Comparison of ENCODE assay signal across 27 cellular contexts in genomic region chr15:95016511-95017219, GRCh38.
DNase-seq lines count a peak whose midpoint lies in the region; ATAC-seq and TF ChIP-seq lines count a peak whose summit lies in the region.
"Had no signal": no experiment of that assay in that cellular context is flagged by ENCODE, and none has a peak within 500 bp of the region (broad histone marks: within the 10 kb centered on the region; RNA-seq: fewer than 3 reads in every experiment).

No MANE protein-coding gene starts in this region.

- H3F3A ChIP-seq in PC-3 (ENCODE audit: low read length, unreplicated experiment) = peaks cover 9% of the 10 kb centered on the region

- TF ChIP-seq CTCF in left lung (IDR thresholded peaks at IDR 0.05) (no peak), vagina (IDR thresholded peaks at IDR 0.05) (no peak), PC-3 (conservative IDR thresholded peaks at IDR 0.05; ENCODE audit: low read depth, low read length) (no peak)
- no peak for TF ChIP-seq CTCF in activated CD8-positive, alpha-beta T cell treated with anti-CD3 and anti-CD28 coated beads for 36 hours (IDR thresholded peaks at IDR 0.05)

- H4K20me1 ChIP-seq in PC-3 (ENCODE audit: low read length) = no peaks in the 10 kb centered on the region

- H3K4me3 ChIP-seq in left lung = no peak overlapping the region
- no peak overlapping the region for H3K4me3 ChIP-seq in vagina
- no peak overlapping the region for H3K4me3 ChIP-seq in PC-3 (ENCODE audit: low read length)
- H3K4me3 ChIP-seq: colonic mucosa, upper lobe of left lung had no signal

- CTCF ChIA-PET in PC-3 (lab: Charles Lee) = no interaction called here
- CTCF ChIA-PET in activated CD8-positive, alpha-beta T cell treated with anti-CD3 and anti-CD28 coated beads for 36 hours (lab: Charles Lee) = no interaction called here

- no peaks in the 10 kb centered on the region for H3K36me3 ChIP-seq in left lung
- H3K36me3 ChIP-seq in vagina = no peaks in the 10 kb centered on the region
- H3K36me3 ChIP-seq in PC-3 (ENCODE audit: low read depth, low read length) = no peaks in the 10 kb centered on the region
- H3K36me3 ChIP-seq: colonic mucosa, upper lobe of left lung had no signal

- no peak overlapping the region for H3K9ac ChIP-seq in PC-3 (ENCODE audit: low read length)

- H3K9me3 ChIP-seq in left lung (no peaks in the 10 kb centered on the region), vagina (no peaks in the 10 kb centered on the region), PC-3 (ENCODE audit: low read length) (no peaks in the 10 kb centered on the region)
- H3K9me3 ChIP-seq: colonic mucosa, upper lobe of left lung had no signal

- no peaks in the 10 kb centered on the region for H3K4me1 Mint-ChIP-seq in activated CD8-positive, alpha-beta T cell treated with anti-CD3 and anti-CD28 coated beads for 36 hours (ENCODE audit: low read depth)
- H3K4me1 Mint-ChIP-seq: activated CD4-positive, alpha-beta T cell treated with anti-CD3 and anti-CD28 coated beads, Interleukin-2, amount 10 ng/mL, durations not matched to agents 7 days and 5 days; activated naive CD8-positive, alpha-beta T cell treated with anti-CD3 and anti-CD28 coated beads, Interleukin-2, amount 10 ng/mL, durations not matched to agents 7 days and 5 days; CD14-positive monocyte; IgD-negative memory B cell had no signal

- no peak overlapping the region for H3K4me2 ChIP-seq in PC-3 (ENCODE audit: low read length)

- H3K27ac Mint-ChIP-seq in activated CD8-positive, alpha-beta T cell treated with anti-CD3 and anti-CD28 coated beads for 36 hours = no peak overlapping the region
- H3K27ac Mint-ChIP-seq: activated CD4-positive, alpha-beta T cell treated with anti-CD3 and anti-CD28 coated beads, Interleukin-2, amount 10 ng/mL, durations not matched to agents 7 days and 5 days; activated naive CD8-positive, alpha-beta T cell treated with anti-CD3 and anti-CD28 coated beads, Interleukin-2, amount 10 ng/mL, durations not matched to agents 7 days and 5 days; activated T-helper 2 cell treated with anti-CD3 and anti-CD28 coated beads, Interferon-gamma antibody, Interleukin-2, Interleukin-4, amounts not matched to agents 10 μg/mL and 5 μg/mL and 100 μg/mL, durations not matched to agents 14 hours and 24 hours and 36 hours; CD14-positive monocyte; endodermal cell; IgD-negative memory B cell; progenitor cell of endocrine pancreas had no signal

- no peaks in the 10 kb centered on the region for H3K79me2 ChIP-seq in PC-3 (ENCODE audit: low read length)

- H3K9me3 Mint-ChIP-seq in activated CD8-positive, alpha-beta T cell treated with anti-CD3 and anti-CD28 coated beads for 36 hours = no peaks in the 10 kb centered on the region
- H3K9me3 Mint-ChIP-seq: activated CD4-positive, alpha-beta T cell treated with anti-CD3 and anti-CD28 coated beads, Interleukin-2, amount 10 ng/mL, durations not matched to agents 7 days and 5 days; activated naive CD8-positive, alpha-beta T cell treated with anti-CD3 and anti-CD28 coated beads, Interleukin-2, amount 10 ng/mL, durations not matched to agents 7 days and 5 days; activated T-helper 2 cell treated with anti-CD3 and anti-CD28 coated beads, Interferon-gamma antibody, Interleukin-2, Interleukin-4, amounts not matched to agents 10 μg/mL and 5 μg/mL and 100 μg/mL, durations not matched to agents 14 hours and 24 hours and 36 hours; CD14-positive monocyte had no signal

- no TSS peak for BruUV-seq in PC-3 (replicated peaks; lab: Mats Ljungman, UMichigan)

- no peak for TF ChIP-seq POLR2A in vagina (IDR thresholded peaks at IDR 0.05)

- H3K4me1 ChIP-seq in left lung = peaks cover 4 to 15% of the 10 kb centered on the region in 2 donors
- peaks cover 18% of the 10 kb centered on the region for H3K4me1 ChIP-seq in vagina
- peaks cover 21% of the 10 kb centered on the region for H3K4me1 ChIP-seq in PC-3 (ENCODE audit: insufficient read depth, low read length)
- H3K4me1 ChIP-seq: colonic mucosa had no signal

- peak overlapping the region; percentile 4 to 6 for H3K27ac ChIP-seq in left lung
- peak overlapping the region; percentile 15 for H3K27ac ChIP-seq in vagina
- no peak overlapping the region for H3K27ac ChIP-seq in PC-3 (ENCODE audit: low read length)
- H3K27ac ChIP-seq: colonic mucosa, HL-60, upper lobe of left lung had no signal

- H3K27me3 Mint-ChIP-seq in activated CD8-positive, alpha-beta T cell treated with anti-CD3 and anti-CD28 coated beads for 36 hours = no peaks in the 10 kb centered on the region
- H3K27me3 Mint-ChIP-seq: activated CD4-positive, alpha-beta T cell treated with anti-CD3 and anti-CD28 coated beads, Interleukin-2, amount 10 ng/mL, durations not matched to agents 7 days and 5 days; activated naive CD8-positive, alpha-beta T cell treated with anti-CD3 and anti-CD28 coated beads, Interleukin-2, amount 10 ng/mL, durations not matched to agents 7 days and 5 days; IgD-negative memory B cell; progenitor cell of endocrine pancreas had no signal

- intact Hi-C loops in Right ventricle myocardium inferior (cut with DNase I) = loop anchor here (5.0 kb wide), 1 partner anchor 169 kb away; no protein-coding TSS in a partner anchor
- intact Hi-C loops in cardiac septum (cut with DNase I) = loop anchor here (5.0 to 10.0 kb wide), 3 partner anchors 169 to 614 kb away; no protein-coding TSS in a partner anchor
- intact Hi-C loops in left lung (cut with DNase I) = no loop called here
- intact Hi-C loops in vagina (cut with DNase I) = no loop called here
- intact Hi-C loops in PC-3 (cut with micrococcal nuclease) = no loop called here
- intact Hi-C loops in activated CD8-positive, alpha-beta T cell treated with anti-CD3 and anti-CD28 coated beads for 36 hours (cut with micrococcal nuclease) = no loop called here

- ATAC-seq in Right ventricle myocardium inferior (peak; percentile 80), left lung (no peak), PC-3 (no peak), GM19397 (IDR thresholded peaks at IDR 0.05; ENCODE audit: unreplicated experiment) (no peak)
- no peak for ATAC-seq in activated CD8-positive, alpha-beta T cell treated with anti-CD3 and anti-CD28 coated beads for 36 hours

- POLR2A ChIA-PET in PC-3 (lab: Charles Lee; ENCODE audit: unreplicated experiment) = no interaction called here
- POLR2A ChIA-PET in activated CD8-positive, alpha-beta T cell treated with anti-CD3 and anti-CD28 coated beads for 36 hours (lab: Charles Lee) = no interaction called here

- no peak for DNase-seq in Right ventricle myocardium inferior (ENCODE audit: missing footprints)
- no peak for DNase-seq in cardiac septum (ENCODE audit: low spot score)
- DNase-seq in fibroblast of gingiva (ENCODE audit: low read depth) = peak; percentile 10
- DNase-seq in left lung = no peak
- DNase-seq in vagina (ENCODE audit: extremely low spot score in 2 of 2) = no peak
- DNase-seq in PC-3 = no peak
- DNase-seq in activated CD8-positive, alpha-beta T cell treated with anti-CD3 and anti-CD28 coated beads for 36 hours = no peak
- DNase-seq: 8988T; activated CD4-positive, alpha-beta T cell treated with anti-CD3 and anti-CD28 coated beads, Interleukin-2, amount 10 ng/mL, durations not matched to agents 7 days and 5 days; activated CD8-positive, alpha-beta memory T cell treated with anti-CD3 and anti-CD28 coated beads, Interleukin-2, amount 50 U/mL, for 4 hours; activated naive CD8-positive, alpha-beta T cell treated with anti-CD3 and anti-CD28 coated beads, Interleukin-2, amount 10 ng/mL, durations not matched to agents 7 days and 5 days; colonic mucosa; endodermal cell; hypothalamus; islet precursor cell; midbrain; NCI-H1417 treated with DMSO at 0.1 percent for 48 hours; NCI-H524; stimulated activated CD8-positive, alpha-beta memory T cell treated with anti-CD3 and anti-CD28 coated beads, Interleukin-4, amount 100 ng/mL, for 48 hours; upper lobe of left lung had no signal

- H3K27me3 ChIP-seq in left lung (no peaks in the 10 kb centered on the region), vagina (no peaks in the 10 kb centered on the region), PC-3 (ENCODE audit: low read length) (0 out of 2 replicates have a peak, but pooled peaks cover 2% of the 10 kb centered on the region)
- H3K27me3 ChIP-seq: colonic mucosa, upper lobe of left lung had no signal

- no peak overlapping the region for H2AFZ ChIP-seq in PC-3 (ENCODE audit: low read length)

- no peaks in the 10 kb centered on the region for H3K36me3 Mint-ChIP-seq in activated CD8-positive, alpha-beta T cell treated with anti-CD3 and anti-CD28 coated beads for 36 hours (ENCODE audit: low read depth)
- H3K36me3 Mint-ChIP-seq: activated naive CD8-positive, alpha-beta T cell treated with anti-CD3 and anti-CD28 coated beads, Interleukin-2, amount 10 ng/mL, durations not matched to agents 7 days and 5 days; brain; CD14-positive monocyte; IgD-negative memory B cell had no signal

- H3K4me3 Mint-ChIP-seq in activated CD8-positive, alpha-beta T cell treated with anti-CD3 and anti-CD28 coated beads for 36 hours = no peak overlapping the region
- H3K4me3 Mint-ChIP-seq: activated CD4-positive, alpha-beta T cell treated with anti-CD3 and anti-CD28 coated beads, Interleukin-2, amount 10 ng/mL, durations not matched to agents 7 days and 5 days; activated naive CD8-positive, alpha-beta T cell treated with anti-CD3 and anti-CD28 coated beads, Interleukin-2, amount 10 ng/mL, durations not matched to agents 7 days and 5 days; brain; CD14-positive monocyte; endodermal cell; IgD-negative memory B cell had no signal

- no peaks in the 10 kb centered on the region for H3K9me2 ChIP-seq in PC-3 (replicated peaks; ENCODE audit: low read length)

Comparison
In these comparisons a context has a peak if more than half of its experiments do, and no peak if none do; other contexts are left out.
1. intact Hi-C loops: an anchor here in Right ventricle myocardium inferior (5.0 kb wide) and cardiac septum (5.0 to 10.0 kb wide); none called in left lung, vagina, PC-3 and activated CD8-positive, alpha-beta T cell treated with anti-CD3 and anti-CD28 coated beads for 36 hours.